In genomic region chr3:153734777-153735551, GRCh38 we compare ENCODE assay signal across 11 cellular contexts.
A peak's percentile ranks its signal among the peaks of the same experiment; 100 is the strongest.
DNase-seq lines count a peak whose midpoint lies in the region; ATAC-seq and TF ChIP-seq lines count a peak whose summit lies in the region.
"Had no signal": no experiment of that assay in that cellular context is flagged by ENCODE, and none has a peak within 500 bp of the region (broad histone marks: within the 10 kb centered on the region; RNA-seq: fewer than 3 reads in every experiment).

No MANE protein-coding gene starts in this region.

- TF ChIP-seq CTCF in cardiac fibroblast (IDR thresholded peaks at IDR 0.05; ENCODE audit: low read depth, low read length) = no peak

- H3K4me3 ChIP-seq in cardiac fibroblast (replicated peaks in 1 of 2; ENCODE audit: low read depth in 2 of 2, low read length in 2 of 2) = no peak overlapping the region
- H3K4me3 ChIP-seq in subcutaneous abdominal adipose tissue (ENCODE audit: low read depth in 1 of 5, low read length in 5 of 5) = no peak overlapping the region

- peak overlapping the region; percentile 66 for H3K27ac ChIP-seq in subcutaneous abdominal adipose tissue (ENCODE audit: low read depth, low read length)

- H3K9me3 ChIP-seq in subcutaneous abdominal adipose tissue (ENCODE audit: control insufficient read depth in 5 of 5, low read length in 5 of 5) = peaks cover 0 to 3% (median 0%) of the 10 kb centered on the region in 5 donors

- no peak for ATAC-seq in HG03097 (IDR thresholded peaks at IDR 0.05; ENCODE audit: low FRiP score, unreplicated experiment)

- peak; percentile 46 for DNase-seq in HT-29 (ENCODE audit: low spot score)
- DNase-seq in cardiac fibroblast (ENCODE audit: low read depth in 2 of 2) = peak; percentile 5 to 70
- DNase-seq in iris pigment epithelial cell (ENCODE audit: low read depth) = peak; percentile 14
- DNase-seq in DMS114 treated with DMSO at 0.1 percent for 48 hours (lab: John Stamatoyannopoulos, UW; ENCODE audit: unreplicated experiment) = no peak
- DNase-seq in D341Med (ENCODE audit: low spot score) = no peak
- DNase-seq: activated CD4-positive, alpha-beta T cell treated with anti-CD3 and anti-CD28 coated beads, Interleukin-2, amount 50 U/mL, for 1 hour; aorta; NCI-H1417 treated with DMSO at 0.1 percent for 48 hours; RPMI8226 had no signal

- no peak overlapping the region for H3K9ac ChIP-seq in subcutaneous abdominal adipose tissue (ENCODE audit: low read length in 5 of 5)

- H3K36me3 ChIP-seq in subcutaneous abdominal adipose tissue (ENCODE audit: control insufficient read depth in 5 of 5, insufficient read depth in 5 of 5, low read length in 5 of 5) = no peaks in the 10 kb centered on the region

- peaks cover 0 to 14% (median 11%) of the 10 kb centered on the region in 5 donors for H3K4me1 ChIP-seq in subcutaneous abdominal adipose tissue (ENCODE audit: control insufficient read depth in 5 of 5, insufficient read depth in 5 of 5, low read length in 5 of 5)

- no peaks in the 10 kb centered on the region for H3K27me3 ChIP-seq in subcutaneous abdominal adipose tissue (ENCODE audit: control insufficient read depth in 5 of 5, insufficient read depth in 4 of 5, low read length in 5 of 5)

Comparison
In these comparisons a context has a peak if more than half of its experiments do, and no peak if none do; other contexts are left out.
1. DNase-seq: peak in HT-29 (single experiment), cardiac fibroblast (2 of 2) and iris pigment epithelial cell (single experiment); none in DMS114 treated with DMSO at 0.1 percent for 48 hours (single experiment) and D341Med (single experiment).